Comparison of ENCODE assay signal across 16 cellular contexts in the genomic region with DNA sequence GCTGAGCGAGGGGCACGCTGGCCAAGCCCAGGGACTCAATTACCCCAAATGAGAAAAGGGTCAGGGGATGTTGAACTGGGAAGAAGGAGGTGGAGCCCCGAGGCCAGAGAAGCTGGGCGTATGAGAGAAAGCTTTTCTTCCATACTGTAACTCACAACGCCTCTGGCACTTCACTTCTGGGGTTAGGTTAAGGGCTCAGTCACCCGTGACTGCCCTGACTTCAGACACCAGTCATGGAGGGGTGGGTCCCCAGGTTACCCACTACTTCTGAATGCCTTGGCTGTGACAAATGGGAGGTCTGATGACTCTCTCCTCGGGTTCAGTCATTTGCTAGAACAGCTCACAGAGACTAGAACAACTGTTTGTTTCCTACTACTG. TPM values are rescaled to one million over a fixed set of nuclear protein-coding genes. Genes with fewer than 3 reads are reported as not detected.
DNase-seq lines count a peak whose midpoint lies in the region; ATAC-seq and TF ChIP-seq lines count a peak whose summit lies in the region.
"Had no signal": no experiment of that assay in that cellular context is flagged by ENCODE, and none has a peak within 500 bp of the region (broad histone marks: within the 10 kb centered on the region; RNA-seq: fewer than 3 reads in every experiment).

No MANE protein-coding gene starts in this region.

- intact Hi-C loops in activated naive CD4-positive, alpha-beta T cell treated with anti-CD3 and anti-CD28 coated beads for 36 hours (cut with micrococcal nuclease) = loop anchor here (1.0 to 5.0 kb wide), 4 partner anchors 11 to 942 kb away; no protein-coding TSS in a partner anchor
- intact Hi-C loops in testis (cut with DNase I; ENCODE audit: low total_unique reads) = no loop called here
- intact Hi-C loops in ovary (cut with DNase I) = no loop called here

- no peaks in the 10 kb centered on the region for H3K9me3 ChIP-seq in CD8-positive, alpha-beta memory T cell (ENCODE audit: low read length)
- H3K9me3 ChIP-seq in testis (no peaks in the 10 kb centered on the region), ovary (no peaks in the 10 kb centered on the region)
- H3K9me3 ChIP-seq: thoracic aorta had no signal

- peaks cover 41 to 76% (median 44%) of the 10 kb centered on the region in 3 donors for H3K4me1 Mint-ChIP-seq in CD8-positive, alpha-beta memory T cell
- H3K4me1 Mint-ChIP-seq in activated naive CD4-positive, alpha-beta T cell treated with anti-CD3 and anti-CD28 coated beads for 36 hours (ENCODE audit: low read depth) = peaks cover 57% of the 10 kb centered on the region
- peaks cover 19 to 80% (median 74%) of the 10 kb centered on the region in 4 donors for H3K4me1 Mint-ChIP-seq in naive thymus-derived CD8-positive, alpha-beta T cell
- H3K4me1 Mint-ChIP-seq: neural crest cell had no signal

- H3K4me1 ChIP-seq in CD8-positive, alpha-beta memory T cell (ENCODE audit: insufficient read depth, low read length) = peaks cover 53% of the 10 kb centered on the region
- H3K4me1 ChIP-seq in testis = peaks cover 5% of the 10 kb centered on the region
- H3K4me1 ChIP-seq in ovary (ENCODE audit: insufficient read depth) = no peaks in the 10 kb centered on the region

- TF ChIP-seq POLR2A in GM18951 (IDR thresholded peaks at IDR 0.05; ENCODE audit: extremely low read depth, insufficient read depth, insufficient read length) = peak; percentile 30
- TF ChIP-seq POLR2A in testis (IDR thresholded peaks at IDR 0.05) = no peak
- no peak for TF ChIP-seq POLR2A in ovary (IDR thresholded peaks at IDR 0.05)

- H3K36me3 ChIP-seq in CD8-positive, alpha-beta memory T cell (ENCODE audit: insufficient read depth, low read length) = no peaks in the 10 kb centered on the region
- H3K36me3 ChIP-seq in testis (ENCODE audit: low read depth, missing control alignments) = no peaks in the 10 kb centered on the region
- H3K36me3 ChIP-seq in ovary = no peaks in the 10 kb centered on the region
- H3K36me3 ChIP-seq: brain microvascular endothelial cell, thoracic aorta had no signal

- peak in 1 of 2 donors; percentile 14 for ATAC-seq in naive thymus-derived CD8-positive, alpha-beta T cell
- ATAC-seq in GM19328 (IDR thresholded peaks at IDR 0.05; ENCODE audit: unreplicated experiment) = no peak
- ATAC-seq: esophagus mucosa, GM23338 had no signal

- POLR2A ChIA-PET in CD8-positive, alpha-beta memory T cell (lab: Charles Lee) = interaction anchor here (1.3 kb wide), 1 partner anchor 16 kb away, joined by 10 read pairs; no protein-coding TSS in a partner anchor
- POLR2A ChIA-PET in naive thymus-derived CD8-positive, alpha-beta T cell (lab: Charles Lee) = interaction anchor here (1.8 to 9.1 kb wide), 4 partner anchors 8 to 17 kb away, joined by 5 to 254 read pairs (median 50); a partner anchor contains a TSS

- 63 to 68% methylated on average over 5 to 7 of the region's 7 CpGs for WGBS in testis, 2 donors
- 37 to 50% (median 41%) methylated on average over 7 of the region's 7 CpGs for WGBS in ovary, 3 donors

- peak overlapping the region in 2 of 7 donors; percentile 54 to 65 for H3K4me3 Mint-ChIP-seq in CD8-positive, alpha-beta memory T cell
- no peak overlapping the region for H3K4me3 Mint-ChIP-seq in activated naive CD4-positive, alpha-beta T cell treated with anti-CD3 and anti-CD28 coated beads for 36 hours
- H3K4me3 Mint-ChIP-seq in naive thymus-derived CD8-positive, alpha-beta T cell = peak overlapping the region in 1 of 10 donors; percentile 38
- H3K4me3 Mint-ChIP-seq: GM23338, neural crest cell had no signal

- CTCF ChIA-PET in CD8-positive, alpha-beta memory T cell (lab: Charles Lee) = interaction anchor here (1.3 to 9.1 kb wide), 2 partner anchors 18 to 25 kb away, joined by 5 to 90 read pairs; no protein-coding TSS in a partner anchor
- CTCF ChIA-PET in activated naive CD4-positive, alpha-beta T cell treated with anti-CD3 and anti-CD28 coated beads for 36 hours (lab: Charles Lee) = interaction anchor here (0.8 to 5.6 kb wide), 4 partner anchors 15 to 60 kb away, joined by 3 to 23 read pairs (median 7); no protein-coding TSS in a partner anchor

- in situ Hi-C loops in GM18951 (cut with MboI; ENCODE audit: low sequenced_read_pairs, unreplicated experiment) = no loop called here

- DNase-seq in CD8-positive, alpha-beta memory T cell = no peak
- DNase-seq in activated naive CD4-positive, alpha-beta T cell treated with anti-CD3 and anti-CD28 coated beads for 36 hours = peak; percentile 71
- peak in 1 of 10 donors; percentile 57 for DNase-seq in naive thymus-derived CD8-positive, alpha-beta T cell
- DNase-seq in testis (no peak), SHP77 (lab: John Stamatoyannopoulos, UW) (no peak), ovary (no peak)
- DNase-seq: activated CD4-positive, alpha-beta T cell treated with anti-CD3 and anti-CD28 coated beads, Interleukin-2, amount 50 U/mL, for 1 hour; brain microvascular endothelial cell; DMS153 had no signal

- no peak for TF ChIP-seq EP300 in ovary (IDR thresholded peaks at IDR 0.05)

- H3K27me3 Mint-ChIP-seq in CD8-positive, alpha-beta memory T cell = no peaks in the 10 kb centered on the region
- H3K27me3 Mint-ChIP-seq in activated naive CD4-positive, alpha-beta T cell treated with anti-CD3 and anti-CD28 coated beads for 36 hours (ENCODE audit: low read depth) = no peaks in the 10 kb centered on the region
- H3K27me3 Mint-ChIP-seq in naive thymus-derived CD8-positive, alpha-beta T cell = no peaks in the 10 kb centered on the region

- H3K36me3 Mint-ChIP-seq in CD8-positive, alpha-beta memory T cell = no peaks in the 10 kb centered on the region
- no peaks in the 10 kb centered on the region for H3K36me3 Mint-ChIP-seq in activated naive CD4-positive, alpha-beta T cell treated with anti-CD3 and anti-CD28 coated beads for 36 hours (ENCODE audit: low read depth)
- H3K36me3 Mint-ChIP-seq in naive thymus-derived CD8-positive, alpha-beta T cell = no peaks in the 10 kb centered on the region

- H3K27me3 ChIP-seq in CD8-positive, alpha-beta memory T cell (ENCODE audit: insufficient read depth, low read length, poor library complexity, severe bottlenecking) = no peaks in the 10 kb centered on the region
- H3K27me3 ChIP-seq in testis (no peaks in the 10 kb centered on the region), ovary (no peaks in the 10 kb centered on the region)
- H3K27me3 ChIP-seq: brain microvascular endothelial cell had no signal

- H3K27ac Mint-ChIP-seq in CD8-positive, alpha-beta memory T cell = peak overlapping the region in 7 of 8 donors; percentile 66 to 95 (median 83)
- peak overlapping the region; percentile 79 for H3K27ac Mint-ChIP-seq in activated naive CD4-positive, alpha-beta T cell treated with anti-CD3 and anti-CD28 coated beads for 36 hours
- peak overlapping the region; percentile 88 to 99 (median 96) for H3K27ac Mint-ChIP-seq in naive thymus-derived CD8-positive, alpha-beta T cell
- H3K27ac Mint-ChIP-seq: GM23338 had no signal

- TF ChIP-seq CTCF in testis (IDR thresholded peaks at IDR 0.05) (no peak), ovary (IDR thresholded peaks at IDR 0.05) (no peak)

- H3K9me3 Mint-ChIP-seq in CD8-positive, alpha-beta memory T cell = no peaks in the 10 kb centered on the region
- no peaks in the 10 kb centered on the region for H3K9me3 Mint-ChIP-seq in activated naive CD4-positive, alpha-beta T cell treated with anti-CD3 and anti-CD28 coated beads for 36 hours
- no peaks in the 10 kb centered on the region for H3K9me3 Mint-ChIP-seq in naive thymus-derived CD8-positive, alpha-beta T cell
- H3K9me3 Mint-ChIP-seq: GM23338, neural crest cell had no signal

- H3K27ac ChIP-seq in CD8-positive, alpha-beta memory T cell (ENCODE audit: low read depth, low read length) = no peak overlapping the region
- H3K27ac ChIP-seq in testis = no peak overlapping the region
- H3K27ac ChIP-seq in ovary = no peak overlapping the region
- H3K27ac ChIP-seq: brain microvascular endothelial cell had no signal

- H3K4me3 ChIP-seq in CD8-positive, alpha-beta memory T cell (ENCODE audit: low read length) = no peak overlapping the region
- H3K4me3 ChIP-seq in testis (no peak overlapping the region), ovary (no peak overlapping the region)
- H3K4me3 ChIP-seq: GM23338, thoracic aorta had no signal

RNA-seq across cellular contexts. Expression of a gene that starts 5.5 kb away (rescaled TPM):
- 10 to 100 TPM; 51.3 to 52.0 TPM for total RNA-seq in CD8-positive, alpha-beta memory T cell
- polyA plus RNA-seq in CD8-positive, alpha-beta memory T cell = 34.9 TPM
- total RNA-seq in activated naive CD4-positive, alpha-beta T cell treated with anti-CD3 and anti-CD28 coated beads for 36 hours = 10 to 100 TPM; 11.3 to 15.3 TPM
- total RNA-seq in naive thymus-derived CD8-positive, alpha-beta T cell = 10 to 100 TPM; 36.3 to 41.4 TPM
- 10 to 100 TPM in 1 of 3 donors, 1 to 10 TPM in 2; 9.4 to 37.2 (median 9.7) TPM for polyA plus RNA-seq in naive thymus-derived CD8-positive, alpha-beta T cell
- total RNA-seq in testis (1 to 10 TPM; 2.0 to 2.5 TPM), ovary (1 to 10 TPM in 1 of 7 donors, under 1 TPM in 6; 0.35 to 2.0 (median 0.79) TPM)
- polyA plus RNA-seq in testis (ENCODE audit: insufficient read depth, low read depth, low replicate concordance) (1.2 TPM), ovary (under 1 TPM; 0.27 to 0.45 TPM)
- total RNA-seq: LHCN-M2, neural crest cell had no signal
- polyA plus RNA-seq: GM23338 had no signal

RNA-seq across cellular contexts. Expression of a gene that starts 49.9 kb away (rescaled TPM):
- 10 to 100 TPM; 73.0 to 76.7 TPM for total RNA-seq in CD8-positive, alpha-beta memory T cell
- 23.8 TPM for polyA plus RNA-seq in CD8-positive, alpha-beta memory T cell
- total RNA-seq in activated naive CD4-positive, alpha-beta T cell treated with anti-CD3 and anti-CD28 coated beads for 36 hours = 10 to 100 TPM; 59.6 to 60.4 TPM
- total RNA-seq in naive thymus-derived CD8-positive, alpha-beta T cell = 10 to 100 TPM; 11.0 to 12.4 TPM
- 10 to 100 TPM in 2 of 3 donors, 1 to 10 TPM in 1; 8.2 to 12.0 (median 11.3) TPM for polyA plus RNA-seq in naive thymus-derived CD8-positive, alpha-beta T cell
- 10 to 100 TPM; 26.2 to 27.5 TPM for total RNA-seq in testis
- 18.3 TPM for polyA plus RNA-seq in testis (ENCODE audit: insufficient read depth, low read depth, low replicate concordance)
- 1 to 10 TPM; 6.3 to 9.4 (median 7.6) TPM for total RNA-seq in ovary
- polyA plus RNA-seq in ovary = 1 to 10 TPM; 2.9 to 7.3 TPM
